9 cellular contexts compared by ENCODE assay signal in genomic region chr5:113050606-113051391, GRCh38.
DNase-seq lines count a peak whose midpoint lies in the region; ATAC-seq and TF ChIP-seq lines count a peak whose summit lies in the region.
"Had no signal": no experiment of that assay in that cellular context is flagged by ENCODE, and none has a peak within 500 bp of the region (broad histone marks: within the 10 kb centered on the region; RNA-seq: fewer than 3 reads in every experiment).

No MANE protein-coding gene starts in this region.

- H2AFZ ChIP-seq in GM23338: no peak overlapping the region

- H3F3A ChIP-seq in GM23338 (replicated peaks; ENCODE audit: low read depth): no peaks in the 10 kb centered on the region

- no peak overlapping the region for H3K4me3 ChIP-seq in GM23338

- H3K4me3 Mint-ChIP-seq in T-helper 1 cell treated with Interleukin-12 subunit alpha and Interleukin-12 subunit beta and Interleukin-4 antibody, amounts not matched to agents 30 μg/mL and 1 μg/mL, for 36 hours: peak overlapping the region; percentile 38
- no peak overlapping the region for H3K4me3 Mint-ChIP-seq in GM23338

- H3K27me3 ChIP-seq in GM23338 (ENCODE audit: insufficient read depth): no peaks in the 10 kb centered on the region

- H3K27me3 Mint-ChIP-seq in T-helper 1 cell treated with Interleukin-12 subunit alpha and Interleukin-12 subunit beta and Interleukin-4 antibody, amounts not matched to agents 30 μg/mL and 1 μg/mL, for 36 hours (ENCODE audit: low read depth): no peaks in the 10 kb centered on the region
- peaks cover 2% of the 10 kb centered on the region for H3K27me3 Mint-ChIP-seq in GM23338 (ENCODE audit: insufficient read depth, low read depth, poor library complexity)

- H3K36me3 Mint-ChIP-seq in T-helper 1 cell treated with Interleukin-12 subunit alpha and Interleukin-12 subunit beta and Interleukin-4 antibody, amounts not matched to agents 30 μg/mL and 1 μg/mL, for 36 hours (ENCODE audit: low read depth): no peaks in the 10 kb centered on the region
- H3K36me3 Mint-ChIP-seq in GM23338 (ENCODE audit: low read depth): peaks cover 14% of the 10 kb centered on the region

- TF ChIP-seq CTCF in GM23338 (conservative IDR thresholded peaks at IDR 0.05; ENCODE audit: low read depth in 2 of 2): no peak

- H3K4me1 ChIP-seq in GM23338 (ENCODE audit: insufficient read depth): no peaks in the 10 kb centered on the region

- no peaks in the 10 kb centered on the region; the same call in 1 of the 2 replicates for H3K36me3 ChIP-seq in GM23338 (ENCODE audit: insufficient read depth)

- peaks cover 24% of the 10 kb centered on the region for H3K4me1 Mint-ChIP-seq in T-helper 1 cell treated with Interleukin-12 subunit alpha and Interleukin-12 subunit beta and Interleukin-4 antibody, amounts not matched to agents 30 μg/mL and 1 μg/mL, for 36 hours (ENCODE audit: low read depth)
- H3K4me1 Mint-ChIP-seq in GM23338: peaks cover 3% of the 10 kb centered on the region; the same call in 1 of the 3 replicates

- H4K20me1 ChIP-seq in GM23338 (replicated peaks; ENCODE audit: insufficient read depth): no peaks in the 10 kb centered on the region

- H3K4me2 ChIP-seq in GM23338: no peak overlapping the region

- ATAC-seq in esophagus mucosa: peak; percentile 69
- no peak for ATAC-seq in HG03432 (IDR thresholded peaks at IDR 0.05; ENCODE audit: unreplicated experiment)
- no peak for ATAC-seq in GM23338

- H3K9me3 Mint-ChIP-seq in T-helper 1 cell treated with Interleukin-12 subunit alpha and Interleukin-12 subunit beta and Interleukin-4 antibody, amounts not matched to agents 30 μg/mL and 1 μg/mL, for 36 hours: no peaks in the 10 kb centered on the region
- no peaks in the 10 kb centered on the region for H3K9me3 Mint-ChIP-seq in GM23338

- no peaks in the 10 kb centered on the region for H3K79me2 ChIP-seq in GM23338 (replicated peaks; ENCODE audit: insufficient read depth)

- H3K9me2 ChIP-seq in GM23338 (ENCODE audit: insufficient read depth): no peaks in the 10 kb centered on the region

- peak overlapping the region; percentile 82 for H3K27ac Mint-ChIP-seq in T-helper 1 cell treated with Interleukin-12 subunit alpha and Interleukin-12 subunit beta and Interleukin-4 antibody, amounts not matched to agents 30 μg/mL and 1 μg/mL, for 36 hours
- H3K27ac Mint-ChIP-seq in GM23338: no peak overlapping the region; the same call in 1 of the 2 replicates

- DNase-seq in H4 (ENCODE audit: low spot score) (peak; percentile 26), renal cortical epithelial cell (ENCODE audit: low read depth) (peak; percentile 72), NCI-H146 treated with DMSO at 0.1 percent for 48 hours (lab: John Stamatoyannopoulos, UW; ENCODE audit: unreplicated experiment) (no peak), NCI-H187 treated with DMSO at 0.1 percent for 48 hours (lab: John Stamatoyannopoulos, UW) (no peak), GM23338 (ENCODE audit: low spot score) (no peak)

- no peak overlapping the region for H3K27ac ChIP-seq in GM23338 (ENCODE audit: low read depth)
- H3K27ac ChIP-seq: VCaP had no signal

TF ChIP-seq in GM23338, 12 proteins besides CTCF, POLR2A, EP300 and RAD21:
- TF ChIP-seq EZH2phosphoT487 (IDR thresholded peaks at IDR 0.05; ENCODE audit: unreplicated experiment): no peak
- TF ChIP-seq JUNB (IDR thresholded peaks at IDR 0.05; ENCODE audit: unreplicated experiment): no peak
- no peak for TF ChIP-seq ETS1 (IDR thresholded peaks at IDR 0.05)
- no peak for TF ChIP-seq STAT1 (IDR thresholded peaks at IDR 0.05; ENCODE audit: unreplicated experiment)
- no peak for TF ChIP-seq ZNF331 (CRISPR knock-in tag; IDR thresholded peaks at IDR 0.05; ENCODE audit: low read depth)
- no peak for TF ChIP-seq ZNF114 (CRISPR knock-in tag; IDR thresholded peaks at IDR 0.05)
- no peak for TF ChIP-seq REST (IDR thresholded peaks at IDR 0.05; ENCODE audit: unreplicated experiment)

Comparison
In these comparisons a context has a peak if more than half of its experiments do, and no peak if none do; other contexts are left out.
1. DNase-seq: peak in H4 (single experiment) and renal cortical epithelial cell (single experiment); none in NCI-H146 treated with DMSO at 0.1 percent for 48 hours (single experiment), NCI-H187 treated with DMSO at 0.1 percent for 48 hours (single experiment) and GM23338 (single experiment).